8 cellular contexts compared by ENCODE assay signal in genomic region chr12:103800252-103800771, GRCh38. TPM values are rescaled to one million over a fixed set of nuclear protein-coding genes. Genes with fewer than 3 reads are reported as not detected.
DNase-seq lines count a peak whose midpoint lies in the region; ATAC-seq and TF ChIP-seq lines count a peak whose summit lies in the region.

No MANE protein-coding gene starts in this region.

- no peak for TF ChIP-seq CTCF in RWPE2 (IDR thresholded peaks at IDR 0.05; ENCODE audit: poor library complexity, severe bottlenecking)

- no peak overlapping the region for H3K4me3 ChIP-seq in RWPE2 (ENCODE audit: severe bottlenecking)

- H3K9me3 ChIP-seq in RWPE2 (ENCODE audit: severe bottlenecking): no peaks in the 10 kb centered on the region

- peak; percentile 28 for DNase-seq in GM04504 (ENCODE audit: low read depth)
- no peak for DNase-seq in RWPE2 (ENCODE audit: low spot score)
- DNase-seq in head of caudate nucleus: peak; percentile 19 to 78 (median 57)
- peak; percentile 70 for DNase-seq in sciatic nerve (ENCODE audit: low spot score)
- DNase-seq in epidermal melanocyte (ENCODE audit: insufficient read length, low spot score): no peak
- no peak for DNase-seq in SW480 (ENCODE audit: low spot score)

- ATAC-seq in RWPE2 (ENCODE audit: low read depth) (no peak), sciatic nerve (peak; percentile 84), HG03571 (IDR thresholded peaks at IDR 0.05; ENCODE audit: unreplicated experiment) (no peak), HG03159 (IDR thresholded peaks at IDR 0.05; ENCODE audit: unreplicated experiment) (no peak)

- H3K27me3 ChIP-seq in RWPE2 (ENCODE audit: insufficient read depth, poor library complexity, severe bottlenecking): no peaks in the 10 kb centered on the region

- intact Hi-C loops in head of caudate nucleus (cut with DNase I) (no loop called here), sciatic nerve (cut with DNase I) (no loop called here)

- H3K36me3 ChIP-seq in RWPE2 (ENCODE audit: low read depth): peaks cover 41% of the 10 kb centered on the region

- peaks cover 58% of the 10 kb centered on the region for H3K4me1 ChIP-seq in RWPE2 (ENCODE audit: insufficient read depth, poor library complexity, severe bottlenecking)

- H3K27ac ChIP-seq in RWPE2 (ENCODE audit: poor library complexity, severe bottlenecking): peak overlapping the region; percentile 88

RNA-seq across cellular contexts. Expression of gene NT5DC3, which starts 40.7 kb away (rescaled TPM):
- total RNA-seq in sciatic nerve: 26.2 TPM

Comparison
In these comparisons a context has a peak if more than half of its experiments do, and no peak if none do; other contexts are left out.
1. DNase-seq: peak in GM04504 (single experiment), head of caudate nucleus (42 of 42) and sciatic nerve (single experiment); none in RWPE2 (single experiment), epidermal melanocyte (single experiment) and SW480 (single experiment).